ENCODE assay signal across 8 cellular contexts in the genomic region with DNA sequence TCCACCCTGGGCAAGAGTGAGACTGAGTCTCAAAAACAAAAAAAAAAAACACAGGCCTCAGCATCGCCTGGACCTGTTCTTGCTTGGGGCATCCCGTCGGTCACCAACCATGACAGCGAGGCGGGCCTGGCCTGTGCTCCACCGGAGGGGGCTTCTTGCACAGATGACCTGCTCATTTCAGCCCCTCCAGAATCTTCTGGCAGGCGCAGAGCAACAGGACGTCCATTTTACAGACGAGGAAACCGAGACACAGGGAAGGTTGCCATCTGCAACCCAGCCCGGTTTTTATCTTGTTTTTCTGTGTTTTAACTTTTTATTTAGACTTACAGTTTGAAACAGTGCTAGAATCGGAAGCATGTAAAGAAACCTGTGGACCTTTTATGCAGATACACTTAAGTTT. TPM values are rescaled to one million over a fixed set of nuclear protein-coding genes. Genes with fewer than 3 reads are reported as not detected.
A peak's percentile ranks its signal among the peaks of the same experiment; 100 is the strongest.
DNase-seq lines count a peak whose midpoint lies in the region; ATAC-seq and TF ChIP-seq lines count a peak whose summit lies in the region.

No MANE protein-coding gene starts in this region.

- no peak for TF ChIP-seq CTCF in left lung (IDR thresholded peaks at IDR 0.05)
- no peak for TF ChIP-seq CTCF in testis (IDR thresholded peaks at IDR 0.05)

- H3K27me3 ChIP-seq in left lung (no peaks in the 10 kb centered on the region), testis (no peaks in the 10 kb centered on the region)

- no peak for ATAC-seq in left lung

- H3K4me1 ChIP-seq in left lung (peaks cover 8 to 42% of the 10 kb centered on the region in 2 donors), testis (peaks cover 12% of the 10 kb centered on the region)

- DNase-seq in T-helper 2 cell treated with Interferon-gamma antibody and Interleukin-4, amounts not matched to agents 5 μg/mL and 100 μg/mL, for 36 hours (ENCODE audit: low spot score), result no peak
- DNase-seq in T-helper 2 cell, result no peak
- no peak for DNase-seq in left lung
- no peak for DNase-seq in testis
- DNase-seq in NCI-H446 treated with DMSO at 0.1 percent for 48 hours (lab: John Stamatoyannopoulos, UW), result no peak
- DNase-seq in NCI-H748 (lab: John Stamatoyannopoulos, UW; ENCODE audit: unreplicated experiment), result no peak
- DNase-seq in NCI-H82 (lab: John Stamatoyannopoulos, UW), result no peak

- 49 to 62% methylated on average over 12 of the region's 12 CpGs for WGBS in testis, 2 donors

- H3K27ac ChIP-seq in angular gyrus (ENCODE audit: low read depth, low read length), result peak overlapping the region; percentile 85
- peak overlapping the region; percentile 85 to 92 for H3K27ac ChIP-seq in left lung
- peak overlapping the region in 1 of 2 donors; percentile 90 for H3K27ac ChIP-seq in testis

- intact Hi-C loops in left lung (cut with DNase I) (loop anchor here in 1 of 2 donors (10.0 kb wide), 1 partner anchor 60 kb away; a partner anchor contains a TSS), testis (cut with DNase I; ENCODE audit: low total_unique reads) (no loop called here)

- H3K9me3 Mint-ChIP-seq in T-helper 2 cell treated with Interferon-gamma antibody and Interleukin-4, amounts not matched to agents 5 μg/mL and 100 μg/mL, for 36 hours, result no peaks in the 10 kb centered on the region

- H3K9me3 ChIP-seq in left lung (no peaks in the 10 kb centered on the region), testis (no peaks in the 10 kb centered on the region)

- H3K36me3 Mint-ChIP-seq in T-helper 2 cell treated with Interferon-gamma antibody and Interleukin-4, amounts not matched to agents 5 μg/mL and 100 μg/mL, for 36 hours (ENCODE audit: low read depth), result peaks cover 29% of the 10 kb centered on the region

- H3K27me3 Mint-ChIP-seq in T-helper 2 cell treated with Interferon-gamma antibody and Interleukin-4, amounts not matched to agents 5 μg/mL and 100 μg/mL, for 36 hours (ENCODE audit: low read depth), result no peaks in the 10 kb centered on the region

- no peak for TF ChIP-seq POLR2A in testis (IDR thresholded peaks at IDR 0.05)

- H3K36me3 ChIP-seq in left lung, result peaks cover 0 to 24% of the 10 kb centered on the region in 2 donors
- H3K36me3 ChIP-seq in testis (ENCODE audit: low read depth, missing control alignments), result no peaks in the 10 kb centered on the region

- H3K27ac Mint-ChIP-seq in T-helper 2 cell treated with Interferon-gamma antibody and Interleukin-4, amounts not matched to agents 5 μg/mL and 100 μg/mL, for 36 hours, result peak overlapping the region; percentile 83

- H3K4me3 ChIP-seq in left lung (peak overlapping the region; percentile 77 to 97), testis (peak overlapping the region; percentile 86 to 97)

- peaks cover 36% of the 10 kb centered on the region for H3K4me1 Mint-ChIP-seq in T-helper 2 cell treated with Interferon-gamma antibody and Interleukin-4, amounts not matched to agents 5 μg/mL and 100 μg/mL, for 36 hours (ENCODE audit: low read depth)

- H3K4me3 Mint-ChIP-seq in T-helper 2 cell treated with Interferon-gamma antibody and Interleukin-4, amounts not matched to agents 5 μg/mL and 100 μg/mL, for 36 hours, result peak overlapping the region; percentile 98

RNA-seq across cellular contexts. Expression of a gene that starts 0.9 kb away (rescaled TPM):
- total RNA-seq in left lung, result 100 to 1,000 TPM; 123 to 133 TPM
- 10 to 100 TPM; 23.9 to 31.0 TPM for total RNA-seq in testis
- 49.5 TPM for polyA plus RNA-seq in testis (ENCODE audit: insufficient read depth, low read depth, low replicate concordance)

RNA-seq across cellular contexts. Expression of a gene that starts 14.2 kb away (rescaled TPM):
- 10 to 100 TPM; 16.1 to 19.6 TPM for total RNA-seq in left lung
- 10 to 100 TPM; 33.6 to 40.2 TPM for total RNA-seq in testis
- polyA plus RNA-seq in testis (ENCODE audit: insufficient read depth, low read depth, low replicate concordance), result 21.1 TPM

RNA-seq across cellular contexts. Expression of a gene that starts 56.3 kb away (rescaled TPM):
- total RNA-seq in left lung, result 100 to 1,000 TPM; 287 to 305 TPM
- 100 to 1,000 TPM; 277 to 327 TPM for total RNA-seq in testis
- polyA plus RNA-seq in testis (ENCODE audit: insufficient read depth, low read depth, low replicate concordance), result 871 TPM
